In the genomic region with DNA sequence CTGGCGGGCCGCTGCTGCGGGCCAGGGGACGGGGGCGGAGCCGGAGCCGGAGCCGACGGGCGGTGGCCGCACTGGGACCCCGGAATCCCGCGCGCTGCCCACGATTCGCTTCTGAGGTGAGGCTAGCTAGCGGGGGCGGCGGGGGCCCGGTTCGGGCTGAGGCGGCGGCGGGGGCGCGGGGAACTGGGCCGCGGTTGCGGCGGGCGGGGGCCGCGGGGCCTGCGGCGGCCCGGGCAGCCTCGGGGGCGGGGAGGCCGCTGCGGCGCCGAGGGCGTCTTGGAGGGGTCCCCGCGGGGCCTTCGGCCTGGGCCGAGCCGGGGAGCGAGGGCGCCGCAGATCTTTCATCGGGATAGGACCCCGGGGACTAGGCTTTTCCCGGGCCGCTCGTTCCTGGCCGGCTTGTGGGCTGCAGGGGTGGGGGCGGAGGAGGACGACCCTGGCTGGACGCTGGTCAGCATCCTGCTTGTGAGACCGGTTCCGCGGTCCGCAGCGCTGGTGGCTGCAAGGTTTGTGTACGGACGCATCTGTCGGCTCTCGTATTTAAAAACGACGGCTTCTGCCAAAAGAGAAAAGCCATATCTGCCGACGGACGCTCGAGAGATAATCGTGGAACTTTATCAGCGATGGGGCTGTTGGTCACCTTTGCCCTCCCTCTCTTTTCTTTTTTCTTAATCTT, we compare ENCODE assay signal across 8 cellular contexts. TPM values are rescaled to one million over a fixed set of nuclear protein-coding genes. Genes with fewer than 3 reads are reported as not detected.
A peak's percentile ranks its signal among the peaks of the same experiment; 100 is the strongest.
DNase-seq lines count a peak whose midpoint lies in the region; ATAC-seq and TF ChIP-seq lines count a peak whose summit lies in the region.

No MANE protein-coding gene starts in this region.

- H3K36me3 ChIP-seq in GM23338 (ENCODE audit: insufficient read depth), result no peaks in the 10 kb centered on the region
- H3K36me3 ChIP-seq in OCI-LY1 (ENCODE audit: insufficient read depth, low read length), result no peaks in the 10 kb centered on the region
- no peaks in the 10 kb centered on the region for H3K36me3 ChIP-seq in liver (ENCODE audit: control insufficient read depth in 4 of 4, insufficient read depth in 3 of 4, low read depth in 1 of 4, low read length in 3 of 4)

- H3K36me3 Mint-ChIP-seq in GM23338 (ENCODE audit: low read depth) (peaks cover 3% of the 10 kb centered on the region; the same call in 1 of the 3 replicates), chondrocyte (ENCODE audit: low read depth) (peaks cover 3% of the 10 kb centered on the region)

- H3K9me2 ChIP-seq in GM23338 (ENCODE audit: insufficient read depth) (no peaks in the 10 kb centered on the region), OCI-LY1 (ENCODE audit: low read depth, low read length) (no peaks in the 10 kb centered on the region)

- no peak overlapping the region for H3K27ac ChIP-seq in GM23338 (ENCODE audit: low read depth)
- no peak overlapping the region for H3K27ac ChIP-seq in OCI-LY1 (ENCODE audit: low read depth, low read length, poor library complexity, severe bottlenecking)
- peak overlapping the region; percentile 75 to 76 for H3K27ac ChIP-seq in liver (ENCODE audit: low read depth in 1 of 2, low read length in 2 of 2)
- peak overlapping the region; percentile 96 for H3K27ac ChIP-seq in substantia nigra (ENCODE audit: low read depth, low read length, poor library complexity, severe bottlenecking)

- no peak overlapping the region for H2AFZ ChIP-seq in GM23338
- no peak overlapping the region for H2AFZ ChIP-seq in OCI-LY1 (ENCODE audit: low read length)

- H3K9me3 Mint-ChIP-seq in GM23338 (peaks cover 4% of the 10 kb centered on the region; the same call in 1 of the 3 replicates), chondrocyte (ENCODE audit: low read depth) (peaks cover 3% of the 10 kb centered on the region)

- H3K4me1 ChIP-seq in GM23338 (ENCODE audit: insufficient read depth), result peaks cover 4% of the 10 kb centered on the region; the same call in 1 of the 2 replicates
- H3K4me1 ChIP-seq in OCI-LY1 (ENCODE audit: insufficient read depth, low read length, severe bottlenecking), result peaks cover 12% of the 10 kb centered on the region
- H3K4me1 ChIP-seq in liver (ENCODE audit: control insufficient read depth in 4 of 4, insufficient read depth in 4 of 4, low read length in 3 of 4), result peaks cover 2 to 27% (median 16%) of the 10 kb centered on the region in 4 donors

- H3K79me2 ChIP-seq in GM23338 (replicated peaks; ENCODE audit: insufficient read depth), result peaks cover 49% of the 10 kb centered on the region
- no peaks in the 10 kb centered on the region for H3K79me2 ChIP-seq in OCI-LY1 (ENCODE audit: insufficient read depth, low read length)

- H3K27ac Mint-ChIP-seq in GM23338 (peak overlapping the region; percentile 81), chondrocyte (ENCODE audit: unreplicated experiment) (peak overlapping the region; percentile 86)

- H3K9ac ChIP-seq in OCI-LY1 (ENCODE audit: low read length) (peak overlapping the region; percentile 75), liver (ENCODE audit: low read depth in 1 of 2, low read length in 2 of 2) (peak overlapping the region; percentile 65 to 76)

- H4K20me1 ChIP-seq in GM23338 (replicated peaks; ENCODE audit: insufficient read depth) (no peaks in the 10 kb centered on the region; the same call in 1 of the 2 replicates), OCI-LY1 (ENCODE audit: insufficient read depth, low read length) (no peaks in the 10 kb centered on the region)

- ATAC-seq in GM23338, result peak; percentile 12

- H3K4me1 Mint-ChIP-seq in GM23338 (peaks cover 16% of the 10 kb centered on the region), chondrocyte (ENCODE audit: low read depth) (peaks cover 42% of the 10 kb centered on the region)

- H3K27me3 ChIP-seq in GM23338 (ENCODE audit: insufficient read depth) (no peaks in the 10 kb centered on the region), OCI-LY1 (ENCODE audit: insufficient read depth, low read length) (no peaks in the 10 kb centered on the region), liver (ENCODE audit: control insufficient read depth in 4 of 4, insufficient read depth in 4 of 4, low read length in 3 of 4) (no peaks in the 10 kb centered on the region)

- H3F3A ChIP-seq in GM23338 (replicated peaks; ENCODE audit: low read depth) (no peaks in the 10 kb centered on the region), OCI-LY1 (ENCODE audit: insufficient read depth, low read length) (no peaks in the 10 kb centered on the region)

- under 1% methylated on average over 78 of the region's 78 CpGs for WGBS in liver

- H3K9me3 ChIP-seq in OCI-LY1 (ENCODE audit: low read length) (no peaks in the 10 kb centered on the region; the same call in 1 of the 2 replicates), liver (ENCODE audit: control insufficient read depth in 4 of 4, low read length in 3 of 4) (no peaks in the 10 kb centered on the region)

- H3K27me3 Mint-ChIP-seq in GM23338 (ENCODE audit: insufficient read depth, low read depth, poor library complexity) (peaks cover 3% of the 10 kb centered on the region), chondrocyte (ENCODE audit: low read depth) (no peaks in the 10 kb centered on the region)

- TF ChIP-seq RAD21 in liver (IDR thresholded peaks at IDR 0.05), result no peak

- H3K4me2 ChIP-seq in GM23338, result peak overlapping the region; percentile 86
- peak overlapping the region; percentile 85 for H3K4me2 ChIP-seq in OCI-LY1 (ENCODE audit: low read length)

- H3K4me3 Mint-ChIP-seq in GM23338, result peak overlapping the region; percentile 81
- H3K4me3 Mint-ChIP-seq in chondrocyte (ENCODE audit: unreplicated experiment), result peak overlapping the region; percentile 91

- no peak for TF ChIP-seq CTCF in GM23338 (conservative IDR thresholded peaks at IDR 0.05; ENCODE audit: low read depth in 2 of 2)
- TF ChIP-seq CTCF in OCI-LY1 (IDR thresholded peaks at IDR 0.05; ENCODE audit: low read length), result no peak
- TF ChIP-seq CTCF in chondrocyte (IDR thresholded peaks at IDR 0.05), result no peak
- no peak for TF ChIP-seq CTCF in liver (IDR thresholded peaks at IDR 0.05; ENCODE audit: low read depth, low read length, missing input control)

- H3K4me3 ChIP-seq in GM23338 (peak overlapping the region; percentile 67), OCI-LY1 (ENCODE audit: low read depth, low read length, poor library complexity, severe bottlenecking) (peak overlapping the region; percentile 74), liver (ENCODE audit: low read depth in 1 of 3, low read length in 3 of 3) (peak overlapping the region; percentile 89 to 100 (median 91))

- DNase-seq in EL (peak; percentile 39), GM23338 (ENCODE audit: low spot score) (peak; percentile 61), chondrocyte (ENCODE audit: low spot score) (no peak), substantia nigra (lab: John Stamatoyannopoulos, UW) (peak in 13 of 49 donors; percentile 49 to 81 (median 61)), NCI-H1048 (lab: John Stamatoyannopoulos, UW) (no peak)
- DNase-seq in stimulated activated naive CD4-positive, alpha-beta T cell (lab: John Stamatoyannopoulos, UW), result no peak

TF ChIP-seq in liver, 16 proteins besides CTCF, POLR2A, EP300 and RAD21 (continues in another document):
- no peak for TF ChIP-seq FOXA2 (IDR thresholded peaks at IDR 0.05)
- TF ChIP-seq YY1 (IDR thresholded peaks at IDR 0.05), result no peak
- TF ChIP-seq HNF4G (IDR thresholded peaks at IDR 0.05), result no peak
- TF ChIP-seq JUND (IDR thresholded peaks at IDR 0.05), result no peak
- TF ChIP-seq FOXA1 (IDR thresholded peaks at IDR 0.05), result no peak
- TF ChIP-seq NR2F2 (IDR thresholded peaks at IDR 0.05), result no peak
- TF ChIP-seq, protein P1, sequence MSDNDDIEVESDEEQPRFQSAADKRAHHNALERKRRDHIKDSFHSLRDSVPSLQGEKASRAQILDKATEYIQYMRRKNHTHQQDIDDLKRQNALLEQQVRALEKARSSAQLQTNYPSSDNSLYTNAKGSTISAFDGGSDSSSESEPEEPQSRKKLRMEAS (IDR thresholded peaks at IDR 0.05), result no peak
- TF ChIP-seq HNF4A (conservative IDR thresholded peaks at IDR 0.05), result no peak
- TF ChIP-seq, protein P2, sequence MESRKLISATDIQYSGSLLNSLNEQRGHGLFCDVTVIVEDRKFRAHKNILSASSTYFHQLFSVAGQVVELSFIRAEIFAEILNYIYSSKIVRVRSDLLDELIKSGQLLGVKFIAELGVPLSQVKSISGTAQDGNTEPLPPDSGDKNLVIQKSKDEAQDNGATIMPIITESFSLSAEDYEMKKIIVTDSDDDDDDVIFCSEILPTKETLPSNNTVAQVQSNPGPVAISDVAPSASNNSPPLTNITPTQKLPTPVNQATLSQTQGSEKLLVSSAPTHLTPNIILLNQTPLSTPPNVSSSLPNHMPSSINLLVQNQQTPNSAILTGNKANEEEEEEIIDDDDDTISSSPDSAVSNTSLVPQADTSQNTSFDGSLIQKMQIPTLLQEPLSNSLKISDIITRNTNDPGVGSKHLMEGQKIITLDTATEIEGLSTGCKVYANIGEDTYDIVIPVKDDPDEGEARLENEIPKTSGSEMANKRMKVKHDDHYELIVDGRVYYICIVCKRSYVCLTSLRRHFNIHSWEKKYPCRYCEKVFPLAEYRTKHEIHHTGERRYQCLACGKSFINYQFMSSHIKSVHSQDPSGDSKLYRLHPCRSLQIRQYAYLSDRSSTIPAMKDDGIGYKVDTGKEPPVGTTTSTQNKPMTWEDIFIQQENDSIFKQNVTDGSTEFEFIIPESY (IDR thresholded peaks at IDR 0.05), result no peak
- TF ChIP-seq GABPA (IDR thresholded peaks at IDR 0.05 in 1 of 2, conservative IDR thresholded peaks at IDR 0.05 in 1 of 2), result no peak
- TF ChIP-seq, protein P3, sequence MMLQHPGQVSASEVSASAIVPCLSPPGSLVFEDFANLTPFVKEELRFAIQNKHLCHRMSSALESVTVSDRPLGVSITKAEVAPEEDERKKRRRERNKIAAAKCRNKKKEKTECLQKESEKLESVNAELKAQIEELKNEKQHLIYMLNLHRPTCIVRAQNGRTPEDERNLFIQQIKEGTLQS (IDR thresholded peaks at IDR 0.05), result no peak
- no peak for TF ChIP-seq EGR1 (IDR thresholded peaks at IDR 0.05; ENCODE audit: low read depth in 2 of 2)

RNA-seq across cellular contexts. Expression of a gene that starts 0.4 kb away (rescaled TPM):
- 126 and 144 TPM in 2 replicates for total RNA-seq in GM23338 (2014; rRNA removed; shearing (Covaris generic))
- polyA plus RNA-seq in GM23338 (2016; fragmentation: Nextera tagmentation; extraction: Ambion mirVana) (119 and 126 TPM in 2 replicates), liver (10 to 100 TPM; 62.2 to 71.3 TPM)
- total RNA-seq in chondrocyte (240 to 269 TPM (median 256 TPM) in 3 replicates), liver (100 to 1,000 TPM in 1 of 2 donors, 10 to 100 TPM in 1; 95.5 to 142 TPM)

RNA-seq across cellular contexts. Expression of a gene that starts 51.2 kb away (rescaled TPM):
- 29.9 and 43.9 TPM in 2 replicates for total RNA-seq in GM23338 (2014; rRNA removed; shearing (Covaris generic))
- polyA plus RNA-seq in GM23338 (2016; fragmentation: Nextera tagmentation; extraction: Ambion mirVana) (15.2 and 22.2 TPM in 2 replicates), liver (10 to 100 TPM; 22.6 to 54.4 TPM)
- total RNA-seq in chondrocyte (50.1 to 63.1 TPM (median 59.8 TPM) in 3 replicates), liver (10 to 100 TPM; 17.9 to 80.2 TPM)

Comparison
In these comparisons a context has a peak if more than half of its experiments do, and no peak if none do; other contexts are left out.
1. DNase-seq: peak in EL (single experiment) and GM23338 (single experiment); none in chondrocyte (single experiment), stimulated activated naive CD4-positive, alpha-beta T cell (0 of 6) and NCI-H1048 (single experiment).
2. H3K27ac ChIP-seq: peak in liver (2 of 2) and substantia nigra (single experiment); none in GM23338 (single experiment) and OCI-LY1 (single experiment).
3. Peak in every context shown above with its lines, with median percentiles within 50 percentile points of each other: H3K4me3 ChIP-seq.